ENCODE assay signal across 8 cellular contexts in genomic region chr2:168632733-168633132, GRCh38.
DNase-seq lines count a peak whose midpoint lies in the region; ATAC-seq, FAIRE-seq and TF ChIP-seq lines count a peak whose summit lies in the region.

No MANE protein-coding gene starts in this region.

- ATAC-seq in aorta (ENCODE audit: low FRiP score) = peak; percentile 78
- ATAC-seq in HG02973 (IDR thresholded peaks at IDR 0.05; ENCODE audit: unreplicated experiment) = no peak

- H3K27ac Mint-ChIP-seq in MCF 10A (ENCODE audit: low read depth, unreplicated experiment) (no peak overlapping the region), mesothelial cell of epicardium (peak overlapping the region; percentile 88), progenitor cell of endocrine pancreas (no peak overlapping the region)

- peak overlapping the region; percentile 100 for H2AFZ ChIP-seq in endothelial cell of umbilical vein (ENCODE audit: low read depth, low read length)

- H3K79me2 ChIP-seq in endothelial cell of umbilical vein (ENCODE audit: control insufficient read depth, insufficient read depth, low read length) = no peaks in the 10 kb centered on the region

- H3K4me1 Mint-ChIP-seq in MCF 10A (ENCODE audit: insufficient read depth, unreplicated experiment) (peaks cover 6% of the 10 kb centered on the region), mesothelial cell of epicardium (peaks cover 39% of the 10 kb centered on the region), progenitor cell of endocrine pancreas (ENCODE audit: low read depth) (peaks cover 19% of the 10 kb centered on the region)

- H3K4me2 ChIP-seq in endothelial cell of umbilical vein (ENCODE audit: insufficient read depth, low read length) = peak overlapping the region; percentile 94

- H3K36me3 Mint-ChIP-seq in MCF 10A (ENCODE audit: insufficient read depth, unreplicated experiment) (peaks cover 9% of the 10 kb centered on the region), mesothelial cell of epicardium (peaks cover 3% of the 10 kb centered on the region), progenitor cell of endocrine pancreas (ENCODE audit: insufficient read depth) (peaks cover 2% of the 10 kb centered on the region)

- DNase-seq in breast epithelium (ENCODE audit: low spot score in 2 of 2) (no peak), MCF 10A (ENCODE audit: unreplicated experiment) (no peak), endothelial cell of umbilical vein (ENCODE audit: low read depth, low spot score) (peak; percentile 85), mesothelial cell of epicardium (ENCODE audit: low spot score in 2 of 2, unreplicated experiment in 2 of 2) (no peak), aorta (no peak), progenitor cell of endocrine pancreas (ENCODE audit: low spot score, unreplicated experiment) (no peak), activated gamma-delta T cell (lab: John Stamatoyannopoulos, UW) (no peak)

- POLR2A ChIA-PET in MCF 10A (lab: Yijun Ruan, JAX) = interaction anchor here (0.7 to 1.0 kb wide), 2 partner anchors 15 to 40 kb away, joined by 3 read pairs; no protein-coding TSS in a partner anchor
- POLR2A ChIA-PET in endothelial cell of umbilical vein (lab: Charles Lee) = no interaction called here

- H3K9me3 ChIP-seq in breast epithelium (no peaks in the 10 kb centered on the region), endothelial cell of umbilical vein (replicated peaks; ENCODE audit: control insufficient read depth, insufficient read depth, low read length) (no peaks in the 10 kb centered on the region), aorta (ENCODE audit: control insufficient read depth, low read length) (no peaks in the 10 kb centered on the region)

- peak overlapping the region; percentile 68 for H3K9ac ChIP-seq in endothelial cell of umbilical vein (replicated peaks; ENCODE audit: extremely low read depth, insufficient read depth, low read length)

- H3K27me3 ChIP-seq in breast epithelium (no peaks in the 10 kb centered on the region), endothelial cell of umbilical vein (ENCODE audit: control insufficient read depth in 2 of 2, insufficient read depth in 2 of 2, low read length in 2 of 2) (no peaks in the 10 kb centered on the region), aorta (ENCODE audit: control insufficient read depth in 1 of 2, insufficient read depth in 2 of 2, low read length in 1 of 2) (no peaks in the 10 kb centered on the region)

- H3K4me3 Mint-ChIP-seq in MCF 10A (ENCODE audit: unreplicated experiment) (no peak overlapping the region), mesothelial cell of epicardium (no peak overlapping the region), progenitor cell of endocrine pancreas (ENCODE audit: low read depth) (no peak overlapping the region)

- CTCF ChIA-PET in MCF 10A (lab: Yijun Ruan, JAX) = interaction anchor here (1.1 to 1.2 kb wide), 2 partner anchors 10 to 18 kb away, joined by 3 read pairs; no protein-coding TSS in a partner anchor
- CTCF ChIA-PET in endothelial cell of umbilical vein (lab: Charles Lee) = interaction anchor here (0.7 to 1.7 kb wide), 8 partner anchors 42 to 589 kb away, joined by 3 to 8 read pairs (median 3); no protein-coding TSS in a partner anchor

- dilution Hi-C loops in endothelial cell of umbilical vein (cut with MboI; ENCODE audit: extremely low pct_ligation_motif_present, low sequenced_read_pairs) = no loop called here

- H3K4me3 ChIP-seq in breast epithelium (no peak overlapping the region), endothelial cell of umbilical vein (replicated peaks in 1 of 3; ENCODE audit: insufficient read depth in 1 of 3, low read depth in 1 of 3, low read length in 3 of 3) (no peak overlapping the region), aorta (ENCODE audit: low read length in 2 of 2) (no peak overlapping the region)

- peak overlapping the region; percentile 14 to 40 for H3K27ac ChIP-seq in breast epithelium
- peak overlapping the region; percentile 82 for H3K27ac ChIP-seq in endothelial cell of umbilical vein (ENCODE audit: insufficient read depth, low read depth, low read length)
- H3K27ac ChIP-seq in aorta (ENCODE audit: low read depth in 1 of 2, low read length in 2 of 2) = peak overlapping the region in 1 of 2 donors; percentile 99

- FAIRE-seq in endothelial cell of umbilical vein (lab: Jason Lieb, UNC) = peak; percentile 96

- no peaks in the 10 kb centered on the region for H3K4me1 ChIP-seq in breast epithelium
- H3K4me1 ChIP-seq in endothelial cell of umbilical vein (ENCODE audit: control insufficient read depth, extremely low read depth, insufficient read depth, low read length) = peaks cover 16% of the 10 kb centered on the region
- peaks cover 0 to 6% of the 10 kb centered on the region in 2 donors for H3K4me1 ChIP-seq in aorta (ENCODE audit: control insufficient read depth in 1 of 2, insufficient read depth in 2 of 2, low read length in 2 of 2)

- intact Hi-C loops in breast epithelium (cut with DNase I; ENCODE audit: low total_unique reads) = no loop called here
- intact Hi-C loops in MCF 10A (cut with micrococcal nuclease) = no loop called here
- intact Hi-C loops in endothelial cell of umbilical vein (cut with micrococcal nuclease) = loop anchor here (2.0 to 5.0 kb wide), 2 partner anchors 54 to 175 kb away; partner anchors contain the start of gene CERS6
- intact Hi-C loops in aorta (cut with DNase I) = loop anchor here in 1 of 2 donors (5.0 to 10.0 kb wide), 2 partner anchors 178 to 495 kb away; partner anchors contain the start of gene CERS6

- TF ChIP-seq POLR2A in breast epithelium (IDR thresholded peaks at IDR 0.05) (no peak), endothelial cell of umbilical vein (IDR thresholded peaks at IDR 0.05; ENCODE audit: low read depth, low read length) (no peak)

- BruUV-seq in MCF 10A (replicated peaks; lab: Mats Ljungman, UMichigan) = no TSS peak
- no TSS peak for BruUV-seq in endothelial cell of umbilical vein (replicated peaks; lab: Mats Ljungman, UMichigan)

- H4K20me1 ChIP-seq in endothelial cell of umbilical vein (replicated peaks; ENCODE audit: control insufficient read depth, extremely low read depth, insufficient read depth, low read length) = no peaks in the 10 kb centered on the region

- H3K9me3 Mint-ChIP-seq in MCF 10A (ENCODE audit: unreplicated experiment) (no peaks in the 10 kb centered on the region), mesothelial cell of epicardium (peaks cover 3% of the 10 kb centered on the region), progenitor cell of endocrine pancreas (ENCODE audit: low read depth) (no peaks in the 10 kb centered on the region)

- H3K36me3 ChIP-seq in breast epithelium = no peaks in the 10 kb centered on the region
- no peaks in the 10 kb centered on the region for H3K36me3 ChIP-seq in endothelial cell of umbilical vein (ENCODE audit: control insufficient read depth in 2 of 2, extremely low read depth in 1 of 2, insufficient read depth in 2 of 2, low read length in 2 of 2)
- H3K36me3 ChIP-seq in aorta (ENCODE audit: control insufficient read depth in 1 of 2, insufficient read depth in 2 of 2, low read length in 1 of 2) = no peaks in the 10 kb centered on the region

- TF ChIP-seq CTCF in breast epithelium (IDR thresholded peaks at IDR 0.05) = no peak
- no peak for TF ChIP-seq CTCF in MCF 10A (IDR thresholded peaks at IDR 0.05; ENCODE audit: unreplicated experiment)
- no peak for TF ChIP-seq CTCF in endothelial cell of umbilical vein (IDR thresholded peaks at IDR 0.05; ENCODE audit: extremely low read depth in 1 of 2, insufficient read depth in 1 of 2, low read depth in 1 of 2, low read length in 2 of 2)
- no peak for TF ChIP-seq CTCF in mesothelial cell of epicardium (IDR thresholded peaks at IDR 0.05; ENCODE audit: unreplicated experiment)
- no peak for TF ChIP-seq CTCF in progenitor cell of endocrine pancreas (IDR thresholded peaks at IDR 0.05; ENCODE audit: unreplicated experiment)

- 6 to 12% methylated on average over 7 of the region's 7 CpGs for WGBS in aorta, 2 donors

- no peaks in the 10 kb centered on the region for H3K27me3 Mint-ChIP-seq in MCF 10A (ENCODE audit: insufficient read depth, unreplicated experiment)
- no peaks in the 10 kb centered on the region for H3K27me3 Mint-ChIP-seq in mesothelial cell of epicardium (ENCODE audit: low read depth)
- H3K27me3 Mint-ChIP-seq in progenitor cell of endocrine pancreas = no peaks in the 10 kb centered on the region

- no peaks in the 10 kb centered on the region for H3K9me1 ChIP-seq in endothelial cell of umbilical vein (replicated peaks; ENCODE audit: control insufficient read depth, extremely low read depth, insufficient read depth, low read length)

TF ChIP-seq in endothelial cell of umbilical vein, 7 proteins besides CTCF, POLR2A, EP300 and RAD21:
- peak; percentile 33 for TF ChIP-seq POLR2AphosphoS5 (IDR thresholded peaks at IDR 0.05; ENCODE audit: insufficient read depth, low read depth, low read length)
- peak; percentile 8 for TF ChIP-seq FOS (IDR thresholded peaks at IDR 0.05; ENCODE audit: borderline replicate concordance, insufficient read depth, low read length)
- peak; percentile 91 for TF ChIP-seq GATA2 (IDR thresholded peaks at IDR 0.05; ENCODE audit: insufficient read depth, insufficient read length, low read depth, low read length)
- TF ChIP-seq MYC (IDR thresholded peaks at IDR 0.05; ENCODE audit: low read depth, low read length) = no peak
- peak; percentile 21 for TF ChIP-seq MAX (IDR thresholded peaks at IDR 0.05; ENCODE audit: insufficient read depth, insufficient read length)
